Comparison of ENCODE assay signal across 8 cellular contexts in genomic region chr3:23999012-23999641, GRCh38. TPM values are rescaled to one million over a fixed set of nuclear protein-coding genes. Genes with fewer than 3 reads are reported as not detected.
DNase-seq lines count a peak whose midpoint lies in the region; TF ChIP-seq lines count a peak whose summit lies in the region.

No MANE protein-coding gene starts in this region.

- H3K36me3 ChIP-seq in hepatocyte (replicated peaks; ENCODE audit: insufficient read depth, low read depth) (no peaks in the 10 kb centered on the region), smooth muscle cell (ENCODE audit: low read depth) (no peaks in the 10 kb centered on the region)

- H3K27me3 ChIP-seq in hepatocyte (no peaks in the 10 kb centered on the region), smooth muscle cell (ENCODE audit: low read depth) (no peaks in the 10 kb centered on the region)

- no peak overlapping the region for H3K9ac ChIP-seq in smooth muscle cell (ENCODE audit: low read depth)

- H3K27ac ChIP-seq in hepatocyte = no peak overlapping the region
- H3K27ac ChIP-seq in smooth muscle cell (ENCODE audit: low read depth) = no peak overlapping the region

- no peaks in the 10 kb centered on the region for H3K9me3 ChIP-seq in hepatocyte (ENCODE audit: low read depth)
- no peaks in the 10 kb centered on the region for H3K9me3 ChIP-seq in smooth muscle cell (replicated peaks; ENCODE audit: low read depth)

- 11% methylated on average over 5 of the region's 5 CpGs for WGBS in hepatocyte (ENCODE audit: low lambda C conversion rate, missing lambda C conversion rate)
- WGBS in smooth muscle cell (ENCODE audit: low lambda C conversion rate) = 13% methylated on average over 5 of the region's 5 CpGs

- DNase-seq in SIG-M5 treated with dmso at 0.1 percent for 504 hours (lab: John Stamatoyannopoulos, UW; ENCODE audit: unreplicated experiment) = peak; percentile 61
- no peak for DNase-seq in SIG-M5 (lab: John Stamatoyannopoulos, UW)
- DNase-seq in HT-29 (ENCODE audit: low spot score) = peak; percentile 59
- DNase-seq in SK-N-DZ (ENCODE audit: low spot score) = peak; percentile 65
- DNase-seq in amygdala (lab: John Stamatoyannopoulos, UW) = peak in 52 of 56 donors; percentile 8 to 93 (median 56)
- DNase-seq in hepatocyte (ENCODE audit: low spot score) = peak; percentile 74
- peak; percentile 17 for DNase-seq in smooth muscle cell (lab: John Stamatoyannopoulos, UW; ENCODE audit: unreplicated experiment)
- no peak for DNase-seq in NCI-H510A treated with DMSO at 0.1 percent for 48 hours (lab: John Stamatoyannopoulos, UW)

- H3K4me3 ChIP-seq in hepatocyte (no peak overlapping the region), smooth muscle cell (no peak overlapping the region)

- TF ChIP-seq CTCF in hepatocyte (IDR thresholded peaks at IDR 0.05; ENCODE audit: poor library complexity) = peak; percentile 94
- peak; percentile 99 for TF ChIP-seq CTCF in smooth muscle cell (IDR thresholded peaks at IDR 0.05; ENCODE audit: borderline replicate concordance, insufficient read depth, poor library complexity, severe bottlenecking)

- H3K4me2 ChIP-seq in hepatocyte (peak overlapping the region; percentile 43), smooth muscle cell (peak overlapping the region; percentile 77)

- H3K4me1 ChIP-seq in hepatocyte (ENCODE audit: insufficient read depth) = peaks cover 7% of the 10 kb centered on the region
- peaks cover 6% of the 10 kb centered on the region for H3K4me1 ChIP-seq in smooth muscle cell (ENCODE audit: low read depth)

- H3F3A ChIP-seq in smooth muscle cell (ENCODE audit: low read depth) = no peaks in the 10 kb centered on the region

- no peaks in the 10 kb centered on the region for H3K9me2 ChIP-seq in hepatocyte (replicated peaks; ENCODE audit: insufficient read depth)

- no peaks in the 10 kb centered on the region for H3K79me2 ChIP-seq in hepatocyte
- H3K79me2 ChIP-seq in smooth muscle cell (ENCODE audit: low read depth) = no peaks in the 10 kb centered on the region

- H4K20me1 ChIP-seq in hepatocyte (ENCODE audit: insufficient read depth, poor library complexity, severe bottlenecking) (no peaks in the 10 kb centered on the region), smooth muscle cell (ENCODE audit: low read depth) (no peaks in the 10 kb centered on the region)

- H2AFZ ChIP-seq in hepatocyte (no peak overlapping the region), smooth muscle cell (ENCODE audit: low read depth) (no peak overlapping the region)

RNA-seq across cellular contexts. Expression of gene NR1D2, which starts 54.0 kb away (rescaled TPM):
- 10.9 and 12.9 TPM in 2 replicates for total RNA-seq in HT-29 (2014; rRNA removed; shearing (Covaris generic))
- 19.2 and 22.6 TPM in 2 replicates for polyA plus RNA-seq in SK-N-DZ (2014; cell fraction: cytosol; rRNA removed)
- polyA plus RNA-seq in SK-N-DZ (2014; cell fraction: nucleus; rRNA removed) = 11.1 and 19.1 TPM in 2 replicates
- total RNA-seq in hepatocyte (16.9 and 18.3 TPM in 2 replicates), smooth muscle cell (34.0 and 37.8 TPM in 2 replicates)
- polyA plus RNA-seq in hepatocyte (6.8 and 7.2 TPM in 2 replicates), smooth muscle cell (11.7 and 12.1 TPM in 2 replicates)

Comparison
In these comparisons a context has a peak if more than half of its experiments do, and no peak if none do; other contexts are left out.
1. DNase-seq: peak in SIG-M5 treated with dmso at 0.1 percent for 504 hours (single experiment), HT-29 (single experiment), SK-N-DZ (single experiment), amygdala (52 of 56), hepatocyte (single experiment) and smooth muscle cell (single experiment); none in SIG-M5 (single experiment) and NCI-H510A treated with DMSO at 0.1 percent for 48 hours (single experiment).